7 cellular contexts compared by ENCODE assay signal in genomic region chr2:141911485-141912066, GRCh38.
DNase-seq lines count a peak whose midpoint lies in the region; ATAC-seq and TF ChIP-seq lines count a peak whose summit lies in the region.

No MANE protein-coding gene starts in this region.

- H2AK5ac ChIP-seq in IMR-90 (ENCODE audit: low read depth, low read length): no peak overlapping the region

- no peak overlapping the region for H3K18ac ChIP-seq in IMR-90 (ENCODE audit: low read depth, low read length)

- H3K36me3 ChIP-seq in IMR-90 (ENCODE audit: control insufficient read depth, insufficient read depth, low read length): no peaks in the 10 kb centered on the region

- no peak overlapping the region for H3K56ac ChIP-seq in IMR-90 (ENCODE audit: extremely low read depth, insufficient read depth, low read length)

- TF ChIP-seq POLR2A in IMR-90 (IDR thresholded peaks at IDR 0.05; ENCODE audit: low read depth, low read length): no peak

- H2BK5ac ChIP-seq in IMR-90 (ENCODE audit: low read depth, low read length, poor library complexity, severe bottlenecking): no peak overlapping the region

- no peak overlapping the region for H4K5ac ChIP-seq in IMR-90 (ENCODE audit: low read depth, low read length)

- no peaks in the 10 kb centered on the region for H4K20me1 ChIP-seq in IMR-90 (ENCODE audit: insufficient read depth, low read length)

- TF ChIP-seq RAD21 in IMR-90 (IDR thresholded peaks at IDR 0.05; ENCODE audit: low read length): no peak

- no peak overlapping the region for H2BK120ac ChIP-seq in IMR-90 (ENCODE audit: low read depth, low read length)

- ATAC-seq in GM21390 (IDR thresholded peaks at IDR 0.05; ENCODE audit: unreplicated experiment) (peak; percentile 90), IMR-90 (ENCODE audit: low read depth) (no peak), HG02588 (IDR thresholded peaks at IDR 0.05; ENCODE audit: unreplicated experiment) (no peak)

- H3K4me2 ChIP-seq in IMR-90 (ENCODE audit: low read depth, low read length): no peak overlapping the region

- H3K4me3 ChIP-seq in IMR-90 (ENCODE audit: insufficient read depth, low read depth, low read length) (no peak overlapping the region), WI38 (ENCODE audit: low read depth, low read length) (no peak overlapping the region)

- POLR2A ChIA-PET in IMR-90 (lab: Charles Lee; ENCODE audit: unreplicated experiment): no interaction called here

- H3K4me1 ChIP-seq in IMR-90 (ENCODE audit: control insufficient read depth, insufficient read depth, low read length): no peaks in the 10 kb centered on the region

- no peaks in the 10 kb centered on the region for H3K27me3 ChIP-seq in IMR-90 (ENCODE audit: control insufficient read depth, insufficient read depth, low read length)

- no peaks in the 10 kb centered on the region for H3K79me1 ChIP-seq in IMR-90 (ENCODE audit: low read depth in 1 of 2, low read length in 2 of 2)

- DNase-seq in IMR-90 (peak; percentile 8), medulla oblongata (ENCODE audit: extremely low spot score) (peak; percentile 51)
- no peak for DNase-seq in stimulated activated CD4-positive, alpha-beta T cell treated with anti-CD3 and anti-CD28 coated beads, Interleukin-4, amount 100 ng/mL, for 4 hours

- no peak overlapping the region for H3K27ac ChIP-seq in IMR-90 (ENCODE audit: insufficient read depth, low read length)

- H2BK20ac ChIP-seq in IMR-90 (ENCODE audit: low read depth, low read length): no peak overlapping the region

- intact Hi-C loops in IMR-90 (cut with micrococcal nuclease): no loop called here

- H4K91ac ChIP-seq in IMR-90 (ENCODE audit: insufficient read depth, low read depth, low read length): no peak overlapping the region

- no peak overlapping the region for H2AFZ ChIP-seq in IMR-90 (replicated peaks; ENCODE audit: low read length, poor library complexity)

- TF ChIP-seq CTCF in GM12872 (IDR thresholded peaks at IDR 0.05; ENCODE audit: insufficient read depth, low read depth, low read length) (peak; percentile 46), IMR-90 (conservative IDR thresholded peaks at IDR 0.05; ENCODE audit: low read depth, low read length) (0 out of 2 replicates have a peak, but pooled peaks have one; percentile 23), WI38 (IDR thresholded peaks at IDR 0.05; ENCODE audit: low read depth, low read length) (peak; percentile 38)

- H3K9ac ChIP-seq in IMR-90 (ENCODE audit: low read depth, low read length): no peak overlapping the region

- no peak overlapping the region for H4K8ac ChIP-seq in IMR-90 (ENCODE audit: low read depth in 2 of 2, low read length in 2 of 2)

- H3K14ac ChIP-seq in IMR-90 (replicated peaks; ENCODE audit: low read depth, low read length): no peak overlapping the region

- no peaks in the 10 kb centered on the region for H3K9me3 ChIP-seq in IMR-90 (ENCODE audit: control insufficient read depth, insufficient read depth, low read length)

- H3K23ac ChIP-seq in IMR-90 (ENCODE audit: low read depth, low read length): no peak overlapping the region

- no CpG with 5 or more reads among the region's 2 CpGs for WGBS in IMR-90 (ENCODE audit: extremely low coverage in 2 of 2, insufficient read length in 1 of 2), 2 experiments

- in situ Hi-C loops in IMR-90 (cut with MboI; ENCODE audit: low sequenced_read_pairs): no loop called here

- H2AK9ac ChIP-seq in IMR-90 (replicated peaks; ENCODE audit: low read depth, low read length, poor library complexity): no peak overlapping the region

- H3K4ac ChIP-seq in IMR-90 (ENCODE audit: low read depth, low read length): no peak overlapping the region

- no peaks in the 10 kb centered on the region for H3K9me1 ChIP-seq in IMR-90 (ENCODE audit: insufficient read depth, low read length)

- no TSS peak for BruUV-seq in IMR-90 (replicated peaks; lab: Mats Ljungman, UMichigan)

- CTCF ChIA-PET in IMR-90 (lab: Yijun Ruan, JAX): interaction anchor here (0.6 to 1.0 kb wide), 3 partner anchors 9 to 593 kb away, joined by 3 read pairs; no protein-coding TSS in a partner anchor

- dilution Hi-C loops in IMR-90 (cut with HindIII; ENCODE audit: low sequenced_read_pairs, unreplicated experiment): no loop called here

- no peak overlapping the region for H2BK15ac ChIP-seq in IMR-90 (ENCODE audit: low read depth, low read length)

TF ChIP-seq in IMR-90, 13 proteins besides CTCF, POLR2A, EP300 and RAD21:
- TF ChIP-seq MXI1 (IDR thresholded peaks at IDR 0.05; ENCODE audit: borderline replicate concordance, low read depth, low read length) (no peak), RCOR1 (IDR thresholded peaks at IDR 0.05; ENCODE audit: insufficient replicate concordance, low read length) (no peak), BHLHE40 (IDR thresholded peaks at IDR 0.05; ENCODE audit: low read depth, low read length) (no peak), CHD1 (IDR thresholded peaks at IDR 0.05; ENCODE audit: low read depth, low read length) (no peak), MAZ (IDR thresholded peaks at IDR 0.05; ENCODE audit: borderline replicate concordance, low read depth, low read length) (no peak), NFE2L2 (IDR thresholded peaks at IDR 0.05; ENCODE audit: low read depth, low read length) (no peak), MAFK (IDR thresholded peaks at IDR 0.05; ENCODE audit: low read depth, low read length) (no peak), SMC3 (IDR thresholded peaks at IDR 0.05; ENCODE audit: low read depth, low read length) (no peak), RFX5 (IDR thresholded peaks at IDR 0.05; ENCODE audit: low read depth, low read length) (no peak), USF2 (IDR thresholded peaks at IDR 0.05; ENCODE audit: low read depth, low read length) (no peak), FOS (IDR thresholded peaks at IDR 0.05; ENCODE audit: low read depth, low read length) (no peak), CEBPB (IDR thresholded peaks at IDR 0.05; ENCODE audit: low read depth, low read length) (no peak), ELK1 (IDR thresholded peaks at IDR 0.05; ENCODE audit: borderline replicate concordance, low read depth, low read length) (no peak)

Comparison
In these comparisons a context has a peak if more than half of its experiments do, and no peak if none do; other contexts are left out.
1. DNase-seq: peak in IMR-90 (single experiment) and medulla oblongata (single experiment); none in stimulated activated CD4-positive, alpha-beta T cell treated with anti-CD3 and anti-CD28 coated beads, Interleukin-4, amount 100 ng/mL, for 4 hours (0 of 2).
2. Peak in every context shown above with its lines, with median percentiles within 50 percentile points of each other: CTCF ChIP-seq.